Comparison of ENCODE assay signal across 16 cellular contexts in genomic region chr1:56713112-56713511, GRCh38.
DNase-seq lines count a peak whose midpoint lies in the region; ATAC-seq and TF ChIP-seq lines count a peak whose summit lies in the region.
"Had no signal": no experiment of that assay in that cellular context is flagged by ENCODE, and none has a peak within 500 bp of the region (broad histone marks: within the 10 kb centered on the region; RNA-seq: fewer than 3 reads in every experiment).

No MANE protein-coding gene starts in this region.

- H3K4me3 ChIP-seq in retinal pigment epithelial cell (ENCODE audit: low read length): no peak overlapping the region
- H3K4me3 ChIP-seq: GM12878, HAP-1 had no signal

- TF ChIP-seq CTCF in retinal pigment epithelial cell (conservative IDR thresholded peaks at IDR 0.05; ENCODE audit: low read depth, low read length): no peak

- ATAC-seq in GM18511 (IDR thresholded peaks at IDR 0.05; ENCODE audit: unreplicated experiment): no peak
- ATAC-seq: GM12878 had no signal

- DNase-seq in DMS79 (lab: John Stamatoyannopoulos, UW) (peak; percentile 37), DMS79 treated with DMSO at 0.1 percent for 48 hours (lab: John Stamatoyannopoulos, UW) (peak; percentile 59), left kidney (ENCODE audit: low read depth, low spot score) (peak; percentile 26), retinal pigment epithelial cell (ENCODE audit: low read depth) (peak; percentile 9), LoVo (ENCODE audit: low spot score) (no peak)
- DNase-seq: C1 segment of cervical spinal cord; Calu3; CD4-positive, alpha-beta memory T cell; COR-L47; DMS53; EL; GDM1; GOT3 had no signal
